Comparison of ENCODE assay signal across 8 cellular contexts in the genomic region with DNA sequence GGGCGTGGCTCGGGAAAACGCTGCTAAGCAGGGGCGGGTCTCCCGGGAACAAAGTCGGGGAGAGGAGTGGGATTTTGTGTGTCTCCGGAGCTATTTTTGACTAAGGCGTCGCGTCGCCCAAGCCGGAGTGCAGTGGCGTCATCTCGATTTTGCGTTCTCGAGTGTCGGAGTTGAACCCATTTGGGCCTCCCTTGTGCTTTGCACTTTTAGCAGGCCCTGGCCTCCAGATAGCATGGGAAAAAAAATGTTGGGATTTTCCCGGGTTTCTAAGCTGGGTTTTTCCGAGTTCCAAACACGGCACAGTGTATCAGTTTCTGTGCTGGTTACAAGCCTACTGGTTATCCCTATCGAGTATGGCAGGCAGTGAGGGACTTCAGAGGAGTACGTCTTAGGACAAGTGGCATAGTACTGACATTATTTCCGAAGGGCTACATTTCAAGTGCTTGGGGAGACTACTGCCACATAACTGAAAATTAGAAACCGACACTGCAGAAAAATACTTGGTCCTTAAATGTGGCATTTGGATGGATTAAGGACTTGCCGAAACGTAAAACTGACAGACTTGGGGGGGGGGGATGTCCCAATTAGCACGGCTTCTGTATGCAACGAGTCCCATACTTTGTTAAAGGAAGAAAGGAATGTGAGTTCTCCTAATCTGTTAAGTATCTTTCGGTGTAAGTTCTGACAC.
DNase-seq lines count a peak whose midpoint lies in the region; ATAC-seq and TF ChIP-seq lines count a peak whose summit lies in the region.

No MANE protein-coding gene starts in this region.

- under 1% methylated on average over 29 of the region's 29 CpGs for WGBS in mesenchymal stem cell

- H2BK12ac ChIP-seq in mesenchymal stem cell (ENCODE audit: low read length in 2 of 2), result no peak overlapping the region

- no peaks in the 10 kb centered on the region for H3K36me3 ChIP-seq in mesenchymal stem cell (ENCODE audit: control insufficient read depth in 1 of 2, insufficient read depth in 2 of 2, low read depth in 1 of 2, low read length in 2 of 2)

- H3K4me3 Mint-ChIP-seq in activated CD4-positive, alpha-beta T cell treated with anti-CD3 and anti-CD28 coated beads for 36 hours, result peak overlapping the region; percentile 86

- H3K27me3 ChIP-seq in dorsolateral prefrontal cortex (no peaks in the 10 kb centered on the region), mesenchymal stem cell (ENCODE audit: control insufficient read depth in 1 of 2, insufficient read depth in 1 of 2, low read length in 2 of 2) (no peaks in the 10 kb centered on the region)

- H3K14ac ChIP-seq in mesenchymal stem cell (ENCODE audit: low read length in 2 of 2), result no peak overlapping the region

- H4K8ac ChIP-seq in mesenchymal stem cell (ENCODE audit: low read length), result no peak overlapping the region

- no peak overlapping the region for H2AK5ac ChIP-seq in mesenchymal stem cell (ENCODE audit: low read length, severe bottlenecking)

- H2BK5ac ChIP-seq in mesenchymal stem cell (ENCODE audit: low read depth, low read length, poor library complexity, severe bottlenecking), result peak overlapping the region; percentile 46

- H2AFZ ChIP-seq in mesenchymal stem cell (ENCODE audit: low read depth, low read length), result no peak overlapping the region

- peaks cover 33% of the 10 kb centered on the region for H3K4me1 Mint-ChIP-seq in activated CD4-positive, alpha-beta T cell treated with anti-CD3 and anti-CD28 coated beads for 36 hours

- no peaks in the 10 kb centered on the region for H3K27me3 Mint-ChIP-seq in activated CD4-positive, alpha-beta T cell treated with anti-CD3 and anti-CD28 coated beads for 36 hours

- DNase-seq in NCI-H2196 (lab: John Stamatoyannopoulos, UW; ENCODE audit: unreplicated experiment) (peak; percentile 78), NCI-H2196 treated with DMSO at 0.1 percent for 48 hours (lab: John Stamatoyannopoulos, UW; ENCODE audit: unreplicated experiment) (no peak), NCI-H2171 (lab: John Stamatoyannopoulos, UW) (peak; percentile 68), dorsolateral prefrontal cortex (peak in 7 of 10 donors; percentile 22 to 58 (median 41)), mesenchymal stem cell (peak; percentile 94)
- peak; percentile 88 for DNase-seq in activated CD4-positive, alpha-beta T cell treated with anti-CD3 and anti-CD28 coated beads for 36 hours
- DNase-seq in stimulated activated CD8-positive, alpha-beta memory T cell treated with anti-CD3 and anti-CD28 coated beads, Interleukin-2, amount 100 ng/mL, for 48 hours (ENCODE audit: low read depth in 2 of 2), result peak; percentile 55 to 56

- peak overlapping the region; percentile 14 to 37 for H3K18ac ChIP-seq in mesenchymal stem cell (ENCODE audit: low read depth in 1 of 2, low read length in 2 of 2)

- H2BK120ac ChIP-seq in mesenchymal stem cell (ENCODE audit: low read depth, low read length), result no peak overlapping the region

- intact Hi-C loops in activated CD4-positive, alpha-beta T cell treated with anti-CD3 and anti-CD28 coated beads for 36 hours (cut with DNase I, micrococcal nuclease), result loop anchor here (1.0 to 5.0 kb wide), 16 partner anchors 33 to 1736 kb away; a partner anchor contains a TSS
- intact Hi-C loops in dorsolateral prefrontal cortex (cut with DNase I), result loop anchor here (1.0 to 10.0 kb wide), 4 partner anchors 34 to 52 kb away; a partner anchor contains a TSS

- no peak overlapping the region for H4K91ac ChIP-seq in mesenchymal stem cell (ENCODE audit: low read length)

- no peaks in the 10 kb centered on the region for H3K4me1 ChIP-seq in mesenchymal stem cell (ENCODE audit: control insufficient read depth, insufficient read depth, low read depth, low read length)

- peak overlapping the region; percentile 96 for H2BK15ac ChIP-seq in mesenchymal stem cell (ENCODE audit: low read depth, poor library complexity, severe bottlenecking)

- H3K4ac ChIP-seq in mesenchymal stem cell (ENCODE audit: low read depth in 1 of 2, low read length in 2 of 2), result no peak overlapping the region

- POLR2A ChIA-PET in activated CD4-positive, alpha-beta T cell treated with anti-CD3 and anti-CD28 coated beads for 36 hours (lab: Charles Lee), result interaction anchor here (0.7 to 6.6 kb wide), 37 partner anchors 10 to 1710 kb away, joined by 3 to 542 read pairs (median 14); a partner anchor contains a TSS

- H3K4me2 ChIP-seq in mesenchymal stem cell (ENCODE audit: low read length, poor library complexity, severe bottlenecking), result peak overlapping the region; percentile 94

- H3K27ac ChIP-seq in dorsolateral prefrontal cortex (peak overlapping the region; percentile 59 to 98 (median 89)), mesenchymal stem cell (ENCODE audit: low read length, poor library complexity, severe bottlenecking) (peak overlapping the region; percentile 90)

- peak; percentile 15 for ATAC-seq in HG02973 (IDR thresholded peaks at IDR 0.05; ENCODE audit: unreplicated experiment)
- ATAC-seq in activated CD4-positive, alpha-beta T cell treated with anti-CD3 and anti-CD28 coated beads for 36 hours, result peak; percentile 43

- H3K4me3 ChIP-seq in dorsolateral prefrontal cortex (peak overlapping the region; percentile 49 to 99 (median 86)), mesenchymal stem cell (ENCODE audit: insufficient read depth in 1 of 2, low read depth in 1 of 2, low read length in 2 of 2) (peak overlapping the region; percentile 63 to 85)

- no peaks in the 10 kb centered on the region for H3K9me3 ChIP-seq in mesenchymal stem cell (ENCODE audit: control insufficient read depth, low read length)

- H3K9ac ChIP-seq in mesenchymal stem cell (ENCODE audit: low read length), result peak overlapping the region; percentile 92

- H3K79me1 ChIP-seq in mesenchymal stem cell (replicated peaks; ENCODE audit: low read length, poor library complexity, severe bottlenecking), result peaks cover 3% of the 10 kb centered on the region

- H3K36me3 Mint-ChIP-seq in activated CD4-positive, alpha-beta T cell treated with anti-CD3 and anti-CD28 coated beads for 36 hours (ENCODE audit: low read depth), result peaks cover 19% of the 10 kb centered on the region

- no peak overlapping the region for H3K23ac ChIP-seq in mesenchymal stem cell (ENCODE audit: low read length in 2 of 2)

- no peak for TF ChIP-seq CTCF in dorsolateral prefrontal cortex (IDR thresholded peaks at IDR 0.05 in 54 of 56, conservative IDR thresholded peaks at IDR 0.05 in 2 of 56; ENCODE audit: low read depth in 1 of 56, partially characterized antibody in 56 of 56)

- no peaks in the 10 kb centered on the region for H3K9me3 Mint-ChIP-seq in activated CD4-positive, alpha-beta T cell treated with anti-CD3 and anti-CD28 coated beads for 36 hours (ENCODE audit: low read depth)

- CTCF ChIA-PET in activated CD4-positive, alpha-beta T cell treated with anti-CD3 and anti-CD28 coated beads for 36 hours (lab: Charles Lee), result interaction anchor here (0.5 to 2.8 kb wide), 8 partner anchors 11 to 114 kb away, joined by 3 to 22 read pairs (median 5); a partner anchor contains a TSS

- peak overlapping the region; percentile 97 for H3K27ac Mint-ChIP-seq in activated CD4-positive, alpha-beta T cell treated with anti-CD3 and anti-CD28 coated beads for 36 hours
